ENCODE assay signal across 12 cellular contexts in the genomic region with DNA sequence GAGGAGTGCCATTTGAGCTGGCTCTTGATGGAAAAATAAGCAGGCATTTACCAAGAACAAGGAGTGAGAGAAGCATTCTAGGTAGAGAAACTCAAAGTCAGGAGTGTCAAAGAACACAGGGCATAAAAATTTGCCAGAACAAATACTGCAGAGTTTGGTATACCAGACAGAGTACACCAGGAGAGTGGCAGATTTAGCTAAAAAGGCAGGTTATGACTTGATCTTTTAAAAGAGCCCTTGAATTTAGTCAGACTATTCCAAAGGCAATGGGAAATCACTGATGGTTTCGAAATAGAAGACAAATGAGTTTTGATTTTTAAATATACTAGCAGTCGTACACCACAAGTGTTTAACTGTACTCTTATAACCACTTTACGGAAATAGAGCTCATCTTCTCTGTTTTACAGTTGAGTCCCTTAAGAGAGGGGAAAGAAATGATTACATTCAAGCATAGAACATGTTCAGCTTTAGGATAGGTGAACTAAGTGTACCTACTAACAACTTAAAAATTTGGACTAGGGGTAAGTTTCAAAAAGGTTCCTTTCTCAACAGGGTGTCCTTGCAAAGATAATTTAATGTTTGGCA. TPM values are rescaled to one million over a fixed set of nuclear protein-coding genes. Genes with fewer than 3 reads are reported as not detected.
DNase-seq lines count a peak whose midpoint lies in the region; ATAC-seq and TF ChIP-seq lines count a peak whose summit lies in the region.
"Had no signal": no experiment of that assay in that cellular context is flagged by ENCODE, and none has a peak within 500 bp of the region (broad histone marks: within the 10 kb centered on the region; RNA-seq: fewer than 3 reads in every experiment).

No MANE protein-coding gene starts in this region.

- no peaks in the 10 kb centered on the region for H3K27me3 ChIP-seq in GM23248 (replicated peaks; ENCODE audit: insufficient read depth)
- H3K27me3 ChIP-seq in endocrine pancreas (ENCODE audit: control insufficient read depth, insufficient read depth, low read length), result no peaks in the 10 kb centered on the region

- H3K9me2 ChIP-seq in GM23248 (ENCODE audit: insufficient read depth), result no peaks in the 10 kb centered on the region

- H3K4me3 ChIP-seq in GM23248, result peak overlapping the region; percentile 14; the same call in 1 of the 2 replicates
- peak overlapping the region; percentile 37 for H3K4me3 ChIP-seq in endocrine pancreas (ENCODE audit: control insufficient read depth, insufficient read depth, low read length)
- H3K4me3 ChIP-seq: skin epidermis had no signal

- no peaks in the 10 kb centered on the region for H3K9me3 Mint-ChIP-seq in T-cell
- peaks cover 3% of the 10 kb centered on the region for H3K9me3 Mint-ChIP-seq in progenitor cell of endocrine pancreas (ENCODE audit: low read depth)

- peaks cover 79% of the 10 kb centered on the region for H3F3A ChIP-seq in GM23248 (ENCODE audit: insufficient read depth)

- DNase-seq in GM23248, result no peak
- no peak for DNase-seq in T-cell
- DNase-seq in progenitor cell of endocrine pancreas (ENCODE audit: low spot score, unreplicated experiment), result no peak
- DNase-seq in NCI-H2081 treated with DMSO at 0.1 percent for 48 hours (lab: John Stamatoyannopoulos, UW), result no peak
- no peak for DNase-seq in activated CD4-positive, CD25-positive, alpha-beta regulatory T cell (lab: John Stamatoyannopoulos, UW)
- DNase-seq in CD1c-positive myeloid dendritic cell (ENCODE audit: extremely low spot score), result no peak
- DNase-seq in iPS-NIHi7 (ENCODE audit: extremely low spot score), result no peak
- DNase-seq: anterior cingulate cortex, GOT3, MM.1S had no signal

- no peak overlapping the region for H2AFZ ChIP-seq in GM23248

- H3K4me2 ChIP-seq in GM23248 (ENCODE audit: unreplicated experiment), result peak overlapping the region; percentile 70

- H4K20me1 ChIP-seq in GM23248 (ENCODE audit: insufficient read depth), result peaks cover 67% of the 10 kb centered on the region

- in situ Hi-C loops in GM23248 (cut with MboI), result no loop called here

- peaks cover 15% of the 10 kb centered on the region for H3K36me3 ChIP-seq in GM23248 (ENCODE audit: low read depth)
- H3K36me3 ChIP-seq in endocrine pancreas (ENCODE audit: control insufficient read depth, insufficient read depth, low read length), result no peaks in the 10 kb centered on the region

- H3K27ac Mint-ChIP-seq in T-cell (peak overlapping the region; percentile 25 to 75), progenitor cell of endocrine pancreas (peak overlapping the region; percentile 84)

- H3K36me3 Mint-ChIP-seq in T-cell, result peaks cover 50% of the 10 kb centered on the region
- H3K36me3 Mint-ChIP-seq in progenitor cell of endocrine pancreas (ENCODE audit: insufficient read depth), result peaks cover 17% of the 10 kb centered on the region

- H3K9me3 ChIP-seq in GM23248 (ENCODE audit: low read depth), result no peaks in the 10 kb centered on the region
- H3K9me3 ChIP-seq in endocrine pancreas (ENCODE audit: control insufficient read depth, low read length), result no peaks in the 10 kb centered on the region

- CTCF ChIA-PET in T-cell (lab: Charles Lee), result interaction anchor here in 1 of 2 donors (0.9 to 5.2 kb wide), 2 partner anchors 9 to 11 kb away, joined by 3 to 29 read pairs; a partner anchor contains a TSS

- 76 to 77% methylated on average over 3 of the region's 3 CpGs for WGBS in GM23248 (ENCODE audit: low coverage in 1 of 2, low lambda C conversion rate in 2 of 2, missing lambda C conversion rate in 2 of 2), 2 experiments

- H3K9ac ChIP-seq in GM23248, result no peak overlapping the region
- H3K9ac ChIP-seq in endocrine pancreas (ENCODE audit: control insufficient read depth, insufficient read depth, low read length), result no peak overlapping the region

- POLR2A ChIA-PET in T-cell (lab: Charles Lee), result interaction anchor here (0.6 to 7.3 kb wide), 17 partner anchors 7 to 1625 kb away, joined by 3 to 40 read pairs (median 4); a partner anchor contains a TSS

- H3K4me3 Mint-ChIP-seq in T-cell (peak overlapping the region in 2 of 3 donors; percentile 52 to 55), progenitor cell of endocrine pancreas (ENCODE audit: low read depth) (no peak overlapping the region)

- peaks cover 100% of the 10 kb centered on the region for H3K79me2 ChIP-seq in GM23248 (ENCODE audit: insufficient read depth)

- H3K27me3 Mint-ChIP-seq in T-cell (no peaks in the 10 kb centered on the region), progenitor cell of endocrine pancreas (no peaks in the 10 kb centered on the region)

- H3K4me1 ChIP-seq in GM23248 (ENCODE audit: insufficient read depth) (peaks cover 75% of the 10 kb centered on the region), endocrine pancreas (ENCODE audit: control insufficient read depth, insufficient read depth, low read length) (peaks cover 58% of the 10 kb centered on the region)

- H3K4me1 Mint-ChIP-seq in T-cell, result peaks cover 86 to 94% (median 92%) of the 10 kb centered on the region in 3 donors
- peaks cover 35% of the 10 kb centered on the region for H3K4me1 Mint-ChIP-seq in progenitor cell of endocrine pancreas (ENCODE audit: low read depth)

- TF ChIP-seq CTCF in progenitor cell of endocrine pancreas (IDR thresholded peaks at IDR 0.05; ENCODE audit: unreplicated experiment), result no peak

- ATAC-seq in T-cell (replicated peaks in 1 of 4), result no peak

- peak overlapping the region; percentile 74 for H3K27ac ChIP-seq in GM23248

RNA-seq across cellular contexts. Expression of a gene that starts 10.2 kb away (rescaled TPM):
- total RNA-seq in GM23248 (2014; rRNA removed; shearing (Covaris generic)), result 326 and 379 TPM in 2 replicates
- 305 and 317 TPM in 2 replicates for polyA plus RNA-seq in GM23248 (2016; fragmentation: Nextera tagmentation; extraction: Ambion mirVana)
- total RNA-seq in T-cell, result 100 to 1,000 TPM; 274 to 487 (median 289) TPM
- total RNA-seq in progenitor cell of endocrine pancreas, result 307 and 316 TPM in 2 replicates

RNA-seq across cellular contexts. Expression of a gene that starts 51.7 kb away (rescaled TPM):
- total RNA-seq in GM23248 (2014; rRNA removed; shearing (Covaris generic)), result 26.7 and 40.3 TPM in 2 replicates
- polyA plus RNA-seq in GM23248 (2016; fragmentation: Nextera tagmentation; extraction: Ambion mirVana), result 67.7 and 69.7 TPM in 2 replicates
- total RNA-seq in T-cell (10 to 100 TPM; 12.2 to 14.2 (median 13.1) TPM), progenitor cell of endocrine pancreas (28.3 and 31.1 TPM in 2 replicates)

RNA-seq across cellular contexts. Expression of a gene that starts 56.3 kb away (rescaled TPM):
- 20.5 and 23.4 TPM in 2 replicates for total RNA-seq in GM23248 (2014; rRNA removed; shearing (Covaris generic))
- polyA plus RNA-seq in GM23248 (2016; fragmentation: Nextera tagmentation; extraction: Ambion mirVana), result 16.2 and 16.6 TPM in 2 replicates
- total RNA-seq in T-cell, result 10 to 100 TPM; 20.8 to 27.8 (median 24.2) TPM
- 48.9 and 49.7 TPM in 2 replicates for total RNA-seq in progenitor cell of endocrine pancreas
